Comparison of ENCODE assay signal across 8 cellular contexts in the genomic region with DNA sequence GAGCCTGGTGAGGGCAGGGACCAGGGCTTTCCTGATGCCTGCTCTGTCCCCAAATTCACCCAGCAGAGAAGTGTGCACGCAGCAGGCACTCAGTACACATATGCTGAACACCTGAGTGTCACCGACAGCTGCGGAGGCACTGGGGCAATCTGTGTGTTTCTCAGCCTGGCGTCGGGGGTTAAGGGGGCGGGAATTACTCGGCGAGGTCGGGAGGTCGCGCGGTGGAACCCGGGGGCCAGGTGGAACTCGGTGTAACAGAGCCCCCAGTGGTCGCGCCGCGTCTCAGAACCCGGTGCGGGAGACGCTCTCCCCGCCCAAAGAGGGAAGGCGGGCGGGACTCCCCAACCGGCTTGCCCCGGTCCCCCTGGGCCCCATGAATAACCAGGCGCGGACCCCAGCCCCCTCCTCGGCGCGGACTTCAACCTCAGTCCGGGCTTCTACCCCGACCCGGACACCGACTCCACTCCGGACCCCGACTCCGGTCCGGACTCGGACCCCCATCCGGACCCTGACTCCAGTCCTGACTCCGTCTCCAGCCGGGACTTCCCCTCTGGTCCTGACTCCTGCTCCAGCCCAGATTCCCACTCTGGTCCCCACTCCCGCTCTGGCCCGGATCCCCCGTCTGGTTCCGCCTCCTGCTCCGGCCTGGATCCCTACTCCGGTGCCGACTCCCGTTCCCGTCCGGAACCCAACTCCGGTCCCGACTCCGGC. TPM values are rescaled to one million over a fixed set of nuclear protein-coding genes. Genes with fewer than 3 reads are reported as not detected.
DNase-seq lines count a peak whose midpoint lies in the region; ATAC-seq and TF ChIP-seq lines count a peak whose summit lies in the region.

TSS of gene SELENOV (plus strand) at position 300 of the 711 bp plus-strand sequence. CDS start at position 374, 74 bp downstream.

- no peaks in the 10 kb centered on the region for H4K20me1 ChIP-seq in IMR-90 (ENCODE audit: insufficient read depth, low read length)

- DNase-seq in AG04450 (ENCODE audit: low read depth, low spot score) (no peak), IMR-90 (no peak), body of pancreas (peak in 1 of 4 donors; percentile 15), CD1c-positive myeloid dendritic cell (ENCODE audit: extremely low spot score) (no peak), AG08395 (ENCODE audit: low spot score) (no peak), ACHN (no peak)
- DNase-seq in NK-92 treated with Interleukin-12 subunit alpha and Interleukin-12 subunit beta, amount 100 ng/mL, for 24 hours (lab: John Stamatoyannopoulos, UW), result no peak

- H2BK20ac ChIP-seq in IMR-90 (ENCODE audit: low read depth, low read length), result no peak within 1 kb of the TSS

- H3K4me3 ChIP-seq in AG04450 (ENCODE audit: low read depth, low read length), result peak within 1 kb of the TSS; percentile 13
- no peak within 1 kb of the TSS for H3K4me3 ChIP-seq in IMR-90 (ENCODE audit: insufficient read depth, low read depth, low read length)
- no peak within 1 kb of the TSS for H3K4me3 ChIP-seq in body of pancreas
- peak within 1 kb of the TSS; percentile 27 to 36 for H3K4me3 ChIP-seq in muscle layer of colon (ENCODE audit: low read depth in 1 of 2, low read length in 2 of 2)

- POLR2A ChIA-PET in AG04450 (lab: Yijun Ruan, JAX), result no interaction called here
- POLR2A ChIA-PET in IMR-90 (lab: Charles Lee; ENCODE audit: unreplicated experiment), result no interaction called here

- BruUV-seq in IMR-90 (replicated peaks; lab: Mats Ljungman, UMichigan), result no TSS peak

- no peak within 1 kb of the TSS for H4K5ac ChIP-seq in IMR-90 (ENCODE audit: low read depth, low read length)

- peak within 1 kb of the TSS; percentile 68 for H2AFZ ChIP-seq in IMR-90 (replicated peaks; ENCODE audit: low read length, poor library complexity)

- no peak within 1 kb of the TSS for H2AK5ac ChIP-seq in IMR-90 (ENCODE audit: low read depth, low read length)

- WGBS in IMR-90 (ENCODE audit: extremely low coverage in 2 of 2, insufficient read length in 1 of 2), 2 experiments, result 3% methylated on average over 29 of the region's 56 CpGs; no CpG with 5 or more reads in 1 of the 2 experiments
- WGBS in body of pancreas, 2 donors, result 1 to 2% methylated on average over 19 to 56 of the region's 56 CpGs

- no peaks in the 10 kb centered on the region for H3K36me3 ChIP-seq in IMR-90 (ENCODE audit: control insufficient read depth, insufficient read depth, low read length)
- no peaks in the 10 kb centered on the region for H3K36me3 ChIP-seq in body of pancreas (replicated peaks in 1 of 2; ENCODE audit: insufficient read depth in 1 of 2, low read depth in 2 of 2)
- no peaks in the 10 kb centered on the region for H3K36me3 ChIP-seq in muscle layer of colon (ENCODE audit: insufficient read depth, low read length)

- peaks cover 6% of the 10 kb centered on the region; the same call in 1 of the 2 replicates for H3K4me1 ChIP-seq in IMR-90 (ENCODE audit: control insufficient read depth, insufficient read depth, low read length)
- H3K4me1 ChIP-seq in body of pancreas, result peaks cover 15% of the 10 kb centered on the region
- H3K4me1 ChIP-seq in muscle layer of colon (ENCODE audit: insufficient read depth, low read length), result peaks cover 11% of the 10 kb centered on the region

- H2BK5ac ChIP-seq in IMR-90 (ENCODE audit: low read depth, low read length, poor library complexity, severe bottlenecking), result no peak within 1 kb of the TSS

- ATAC-seq in IMR-90 (ENCODE audit: low read depth) (peak; percentile 44; the same call in 1 of the 2 replicates), body of pancreas (peak; percentile 24)

- intact Hi-C loops in IMR-90 (cut with micrococcal nuclease), result no loop called here
- intact Hi-C loops in body of pancreas (cut with DNase I), result no loop called here

- H3K14ac ChIP-seq in IMR-90 (replicated peaks; ENCODE audit: low read depth, low read length), result no peak within 1 kb of the TSS

- no peak within 1 kb of the TSS for H3K56ac ChIP-seq in IMR-90 (ENCODE audit: extremely low read depth, insufficient read depth, low read length)

- H3K4me2 ChIP-seq in IMR-90 (ENCODE audit: low read depth, low read length), result peak within 1 kb of the TSS; percentile 46; the same call in 1 of the 2 replicates

- no peaks in the 10 kb centered on the region for H3K79me1 ChIP-seq in IMR-90 (ENCODE audit: low read depth in 1 of 2, low read length in 2 of 2)

- H3K9me1 ChIP-seq in IMR-90 (ENCODE audit: insufficient read depth, low read length), result no peaks in the 10 kb centered on the region

- no peak within 1 kb of the TSS for H4K91ac ChIP-seq in IMR-90 (ENCODE audit: insufficient read depth, low read depth, low read length)

- no peaks in the 10 kb centered on the region; the same call in 1 of the 2 replicates for H3K9me3 ChIP-seq in AG04450 (ENCODE audit: control insufficient read depth, insufficient read depth, low read length)
- H3K9me3 ChIP-seq in IMR-90 (ENCODE audit: control insufficient read depth, insufficient read depth, low read length), result peaks cover 13% of the 10 kb centered on the region
- H3K9me3 ChIP-seq in body of pancreas, result no peaks in the 10 kb centered on the region
- H3K9me3 ChIP-seq in muscle layer of colon (ENCODE audit: low read length), result no peaks in the 10 kb centered on the region

- no peak for TF ChIP-seq RAD21 in IMR-90 (IDR thresholded peaks at IDR 0.05; ENCODE audit: low read length)

- H4K8ac ChIP-seq in IMR-90 (ENCODE audit: low read depth in 2 of 2, low read length in 2 of 2), result no peak within 1 kb of the TSS

- H3K9ac ChIP-seq in IMR-90 (ENCODE audit: low read depth, low read length) (no peak within 1 kb of the TSS), muscle layer of colon (ENCODE audit: low read length) (no peak within 1 kb of the TSS)

- TF ChIP-seq CTCF in AG04450 (IDR thresholded peaks at IDR 0.05; ENCODE audit: low read depth, low read length) (no peak), IMR-90 (conservative IDR thresholded peaks at IDR 0.05; ENCODE audit: low read depth, low read length) (no peak), body of pancreas (IDR thresholded peaks at IDR 0.05) (no peak)

- peak within 1 kb of the TSS; percentile 42 for H2AK9ac ChIP-seq in IMR-90 (replicated peaks; ENCODE audit: low read depth, low read length, poor library complexity)

- H3K18ac ChIP-seq in IMR-90 (ENCODE audit: low read depth, low read length), result no peak within 1 kb of the TSS

- dilution Hi-C loops in IMR-90 (cut with HindIII; ENCODE audit: low sequenced_read_pairs, unreplicated experiment), result no loop called here

- no peak within 1 kb of the TSS for H3K27ac ChIP-seq in AG04450 (ENCODE audit: low read depth, low read length)
- no peak within 1 kb of the TSS for H3K27ac ChIP-seq in IMR-90 (ENCODE audit: insufficient read depth, low read length)
- no peak within 1 kb of the TSS for H3K27ac ChIP-seq in body of pancreas
- H3K27ac ChIP-seq in muscle layer of colon (ENCODE audit: low read depth, low read length), result no peak within 1 kb of the TSS

- no peak within 1 kb of the TSS for H2BK120ac ChIP-seq in IMR-90 (ENCODE audit: low read depth, low read length)

- no peak within 1 kb of the TSS for H2BK15ac ChIP-seq in IMR-90 (ENCODE audit: low read depth, low read length)

- 0 out of 2 replicates have a peak within 1 kb of the TSS, but pooled peaks have one; percentile 33 for H3K23ac ChIP-seq in IMR-90 (ENCODE audit: low read depth, low read length)

- no peak within 1 kb of the TSS for H3K4ac ChIP-seq in IMR-90 (ENCODE audit: low read depth, low read length)

- peaks cover 50% of the 10 kb centered on the region for H3K27me3 ChIP-seq in AG04450 (ENCODE audit: control insufficient read depth, insufficient read depth, low read length)
- peaks cover 58% of the 10 kb centered on the region for H3K27me3 ChIP-seq in IMR-90 (ENCODE audit: control insufficient read depth, insufficient read depth, low read length)
- peaks cover 0 to 21% of the 10 kb centered on the region in 2 donors for H3K27me3 ChIP-seq in body of pancreas
- H3K27me3 ChIP-seq in muscle layer of colon (ENCODE audit: control insufficient read depth in 1 of 2, insufficient read depth in 2 of 2, low read length in 2 of 2), result peaks cover 32 to 34% of the 10 kb centered on the region in 2 donors

- CTCF ChIA-PET in AG04450 (lab: Charles Lee) (interaction anchor here (1.4 kb wide), 1 partner anchor 17 kb away, joined by 4 read pairs; no protein-coding TSS in a partner anchor), IMR-90 (lab: Yijun Ruan, JAX) (no interaction called here)

- TF ChIP-seq POLR2A in IMR-90 (IDR thresholded peaks at IDR 0.05; ENCODE audit: low read depth, low read length), result no peak
- no peak for TF ChIP-seq POLR2A in body of pancreas (IDR thresholded peaks at IDR 0.05)

- in situ Hi-C loops in IMR-90 (cut with MboI; ENCODE audit: low sequenced_read_pairs) (no loop called here), ACHN (cut with HindIII; ENCODE audit: low pct_ligation_motif_present, low pct_unique_long_range_greater_than_20kb, low sequenced_read_pairs) (no loop called here)

TF ChIP-seq in IMR-90, 13 proteins besides CTCF, POLR2A, EP300 and RAD21:
- TF ChIP-seq SMC3 (IDR thresholded peaks at IDR 0.05; ENCODE audit: low read depth, low read length) (no peak), CHD1 (IDR thresholded peaks at IDR 0.05; ENCODE audit: low read depth, low read length) (no peak), MXI1 (IDR thresholded peaks at IDR 0.05; ENCODE audit: borderline replicate concordance, low read depth, low read length) (no peak), MAFK (IDR thresholded peaks at IDR 0.05; ENCODE audit: low read depth, low read length) (no peak), CEBPB (IDR thresholded peaks at IDR 0.05; ENCODE audit: low read depth, low read length) (no peak), FOS (IDR thresholded peaks at IDR 0.05; ENCODE audit: low read depth, low read length) (no peak), BHLHE40 (IDR thresholded peaks at IDR 0.05; ENCODE audit: low read depth, low read length) (no peak)

RNA-seq across cellular contexts. Expression of gene SELENOV, which starts in this region (rescaled TPM):
- polyA plus RNA-seq in AG04450 (2011; rRNA removed) (not detected in 2 replicates), IMR-90 (2012; rRNA removed) (not detected in 2 replicates)
- not detected in 2 replicates for polyA minus RNA-seq in AG04450 (2011; rRNA and poly(A)+ RNA removed)
- total RNA-seq in IMR-90 (2012; rRNA removed) (not detected in 2 replicates), body of pancreas (not detected)
- not detected in 2 replicates for polyA plus RNA-seq in IMR-90 (2012; cell fraction: cytosol; rRNA removed)
- polyA plus RNA-seq in IMR-90 (2012; cell fraction: nucleus; rRNA removed; ENCODE audit: low replicate concordance), result not detected in 2 replicates

Comparison
In these comparisons a context has a peak if more than half of its experiments do, and no peak if none do; other contexts are left out.
1. Peak in ATAC-seq and H3K4me2 ChIP-seq in IMR-90; RNA of the gene not detected or under 1 TPM.
2. Peak in ATAC-seq in body of pancreas; RNA of the gene not detected or under 1 TPM.
3. H3K4me3 ChIP-seq: peak in AG04450 (single experiment) and muscle layer of colon (2 of 2); none in IMR-90 (single experiment) and body of pancreas (0 of 2).